ENCODE assay signal across 8 cellular contexts in genomic region chr1:245091818-245092637, GRCh38.
DNase-seq lines count a peak whose midpoint lies in the region; ATAC-seq and TF ChIP-seq lines count a peak whose summit lies in the region.

No MANE protein-coding gene starts in this region.

- H3K36me3 ChIP-seq in HCT116 (ENCODE audit: control insufficient read depth in 1 of 2, insufficient read depth in 2 of 2, low read length in 2 of 2) (no peaks in the 10 kb centered on the region), adrenal gland (replicated peaks in 1 of 2) (no peaks in the 10 kb centered on the region)

- H2AFZ ChIP-seq in HCT116 (ENCODE audit: low read depth, low read length, poor library complexity, severe bottlenecking), result peak overlapping the region; percentile 95

- CTCF ChIA-PET in HCT116 (lab: Charles Lee), result interaction anchor here (1.0 kb wide), 1 partner anchor 61 kb away, joined by 3 read pairs; no protein-coding TSS in a partner anchor

- H3K9ac ChIP-seq in HCT116 (ENCODE audit: low read length), result peak overlapping the region; percentile 43

- DNase-seq in A172 (ENCODE audit: low spot score) (peak; percentile 99), HCT116 (ENCODE audit: low read depth, low spot score) (peak; percentile 62), adrenal gland (peak; percentile 65 to 94 (median 90)), kidney glomerular epithelial cell (lab: John Stamatoyannopoulos, UW) (peak; percentile 88), activated gamma-delta T cell (lab: John Stamatoyannopoulos, UW) (no peak)
- DNase-seq in activated CD4-positive, CD25-positive, alpha-beta regulatory T cell treated with anti-CD3 and anti-CD28 coated beads, Interleukin-2, amount 50 U/mL, for 72 hours, result no peak

- intact Hi-C loops in HCT116 (cut with micrococcal nuclease), result no loop called here
- intact Hi-C loops in adrenal gland (cut with DNase I), result no loop called here

- H4K20me1 ChIP-seq in HCT116 (ENCODE audit: insufficient read depth), result no peaks in the 10 kb centered on the region

- H3K9me2 ChIP-seq in HCT116 (ENCODE audit: insufficient read depth), result no peaks in the 10 kb centered on the region

- H3K27ac ChIP-seq in HCT116 (ENCODE audit: low read depth, low read length) (peak overlapping the region; percentile 55), adrenal gland (peak overlapping the region in 4 of 5 donors; percentile 1 to 89 (median 74))

- RAD21 ChIA-PET in HCT116 (lab: Charles Lee; ENCODE audit: low non-redundant PET in 1 of 2, low total read pairs in 2 of 2, uncharacterized antibody in 2 of 2, unreplicated experiment in 2 of 2), result no interaction called here

- TF ChIP-seq RAD21 in HCT116 (IDR thresholded peaks at IDR 0.05; ENCODE audit: low read depth), result peak; percentile 28; the same call in 1 of the 2 replicates

- peak overlapping the region in 1 of 2 experiments; percentile 8; a peak in 2 of 4 replicates for H3K4me3 ChIP-seq in HCT116 (replicated peaks in 1 of 2; ENCODE audit: low read depth in 1 of 2, low read length in 2 of 2)
- H3K4me3 ChIP-seq in adrenal gland, result no peak overlapping the region

- TF ChIP-seq CTCF in HCT116 (IDR thresholded peaks at IDR 0.05 in 2 of 3, conservative IDR thresholded peaks at IDR 0.05 in 1 of 3; ENCODE audit: borderline replicate concordance in 1 of 3, insufficient read depth in 1 of 3, low read depth in 2 of 3, low read length in 2 of 3) (no peak), adrenal gland (IDR thresholded peaks at IDR 0.05) (no peak)

- TF ChIP-seq POLR2A in HCT116 (IDR thresholded peaks at IDR 0.05; ENCODE audit: borderline replicate concordance, extremely low read depth, insufficient read depth, insufficient read length) (no peak), adrenal gland (IDR thresholded peaks at IDR 0.05) (peak in 1 of 2 donors; percentile 59)

- peak overlapping the region; percentile 58 for H3K4me2 ChIP-seq in HCT116 (ENCODE audit: low read length)

- BruUV-seq in HCT116 (replicated peaks; lab: Mats Ljungman, UMichigan), result no TSS peak

- POLR2A ChIA-PET in HCT116 (lab: Charles Lee), result interaction anchor here (0.5 kb wide), 1 partner anchor 170 kb away, joined by 3 read pairs; no protein-coding TSS in a partner anchor

- H3K79me2 ChIP-seq in HCT116 (ENCODE audit: insufficient read depth, low read length), result no peaks in the 10 kb centered on the region

- H3K27me3 ChIP-seq in HCT116 (ENCODE audit: insufficient read depth, low read length), result no peaks in the 10 kb centered on the region
- no peaks in the 10 kb centered on the region for H3K27me3 ChIP-seq in adrenal gland

- 42 to 46% (median 44%) methylated on average over 11 to 12 of the region's 12 CpGs for WGBS in adrenal gland, 4 donors

- H3K9me3 ChIP-seq in HCT116 (ENCODE audit: control insufficient read depth in 1 of 2, insufficient read depth in 1 of 2, low read depth in 1 of 2, low read length in 2 of 2) (no peaks in the 10 kb centered on the region), adrenal gland (replicated peaks in 1 of 3) (no peaks in the 10 kb centered on the region)

- ATAC-seq in HCT116 (peak; percentile 99), GM21423 (IDR thresholded peaks at IDR 0.05; ENCODE audit: unreplicated experiment) (no peak), HG03108 (IDR thresholded peaks at IDR 0.05; ENCODE audit: unreplicated experiment) (no peak)

- peaks cover 12 to 23% of the 10 kb centered on the region in 2 experiments for H3K4me1 ChIP-seq in HCT116 (ENCODE audit: control insufficient read depth in 1 of 2, insufficient read depth in 2 of 2, low read length in 2 of 2)
- peaks cover 0 to 16% of the 10 kb centered on the region in 2 donors for H3K4me1 ChIP-seq in adrenal gland (replicated peaks in 1 of 2)

TF ChIP-seq in HCT116, 20 proteins besides CTCF, POLR2A, EP300 and RAD21:
- TF ChIP-seq EZH2 (IDR thresholded peaks at IDR 0.05), result no peak
- TF ChIP-seq FOSL1 (IDR thresholded peaks at IDR 0.05; ENCODE audit: low read depth), result peak; percentile 89
- TF ChIP-seq EZH2phosphoT487 (IDR thresholded peaks at IDR 0.05; ENCODE audit: borderline replicate concordance), result no peak
- TF ChIP-seq, protein P1, sequence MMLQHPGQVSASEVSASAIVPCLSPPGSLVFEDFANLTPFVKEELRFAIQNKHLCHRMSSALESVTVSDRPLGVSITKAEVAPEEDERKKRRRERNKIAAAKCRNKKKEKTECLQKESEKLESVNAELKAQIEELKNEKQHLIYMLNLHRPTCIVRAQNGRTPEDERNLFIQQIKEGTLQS (IDR thresholded peaks at IDR 0.05), result no peak
- TF ChIP-seq SRF (IDR thresholded peaks at IDR 0.05; ENCODE audit: low read depth), result peak; percentile 46
- TF ChIP-seq, protein P2, sequence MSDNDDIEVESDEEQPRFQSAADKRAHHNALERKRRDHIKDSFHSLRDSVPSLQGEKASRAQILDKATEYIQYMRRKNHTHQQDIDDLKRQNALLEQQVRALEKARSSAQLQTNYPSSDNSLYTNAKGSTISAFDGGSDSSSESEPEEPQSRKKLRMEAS (IDR thresholded peaks at IDR 0.05), result peak; percentile 70
- peak; percentile 93 for TF ChIP-seq CBX3 (IDR thresholded peaks at IDR 0.05; ENCODE audit: low read depth)
- TF ChIP-seq JUND (IDR thresholded peaks at IDR 0.05), result peak; percentile 92
- TF ChIP-seq SIN3A (IDR thresholded peaks at IDR 0.05; ENCODE audit: low read depth), result no peak
- TF ChIP-seq YY1 (IDR thresholded peaks at IDR 0.05; ENCODE audit: extremely low read depth, insufficient replicate concordance, low read depth, low read length), result peak; percentile 42
- TF ChIP-seq, protein P3, sequence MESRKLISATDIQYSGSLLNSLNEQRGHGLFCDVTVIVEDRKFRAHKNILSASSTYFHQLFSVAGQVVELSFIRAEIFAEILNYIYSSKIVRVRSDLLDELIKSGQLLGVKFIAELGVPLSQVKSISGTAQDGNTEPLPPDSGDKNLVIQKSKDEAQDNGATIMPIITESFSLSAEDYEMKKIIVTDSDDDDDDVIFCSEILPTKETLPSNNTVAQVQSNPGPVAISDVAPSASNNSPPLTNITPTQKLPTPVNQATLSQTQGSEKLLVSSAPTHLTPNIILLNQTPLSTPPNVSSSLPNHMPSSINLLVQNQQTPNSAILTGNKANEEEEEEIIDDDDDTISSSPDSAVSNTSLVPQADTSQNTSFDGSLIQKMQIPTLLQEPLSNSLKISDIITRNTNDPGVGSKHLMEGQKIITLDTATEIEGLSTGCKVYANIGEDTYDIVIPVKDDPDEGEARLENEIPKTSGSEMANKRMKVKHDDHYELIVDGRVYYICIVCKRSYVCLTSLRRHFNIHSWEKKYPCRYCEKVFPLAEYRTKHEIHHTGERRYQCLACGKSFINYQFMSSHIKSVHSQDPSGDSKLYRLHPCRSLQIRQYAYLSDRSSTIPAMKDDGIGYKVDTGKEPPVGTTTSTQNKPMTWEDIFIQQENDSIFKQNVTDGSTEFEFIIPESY (IDR thresholded peaks at IDR 0.05; ENCODE audit: extremely low read depth, insufficient replicate concordance, low read length), result no peak
- TF ChIP-seq, protein P4, sequence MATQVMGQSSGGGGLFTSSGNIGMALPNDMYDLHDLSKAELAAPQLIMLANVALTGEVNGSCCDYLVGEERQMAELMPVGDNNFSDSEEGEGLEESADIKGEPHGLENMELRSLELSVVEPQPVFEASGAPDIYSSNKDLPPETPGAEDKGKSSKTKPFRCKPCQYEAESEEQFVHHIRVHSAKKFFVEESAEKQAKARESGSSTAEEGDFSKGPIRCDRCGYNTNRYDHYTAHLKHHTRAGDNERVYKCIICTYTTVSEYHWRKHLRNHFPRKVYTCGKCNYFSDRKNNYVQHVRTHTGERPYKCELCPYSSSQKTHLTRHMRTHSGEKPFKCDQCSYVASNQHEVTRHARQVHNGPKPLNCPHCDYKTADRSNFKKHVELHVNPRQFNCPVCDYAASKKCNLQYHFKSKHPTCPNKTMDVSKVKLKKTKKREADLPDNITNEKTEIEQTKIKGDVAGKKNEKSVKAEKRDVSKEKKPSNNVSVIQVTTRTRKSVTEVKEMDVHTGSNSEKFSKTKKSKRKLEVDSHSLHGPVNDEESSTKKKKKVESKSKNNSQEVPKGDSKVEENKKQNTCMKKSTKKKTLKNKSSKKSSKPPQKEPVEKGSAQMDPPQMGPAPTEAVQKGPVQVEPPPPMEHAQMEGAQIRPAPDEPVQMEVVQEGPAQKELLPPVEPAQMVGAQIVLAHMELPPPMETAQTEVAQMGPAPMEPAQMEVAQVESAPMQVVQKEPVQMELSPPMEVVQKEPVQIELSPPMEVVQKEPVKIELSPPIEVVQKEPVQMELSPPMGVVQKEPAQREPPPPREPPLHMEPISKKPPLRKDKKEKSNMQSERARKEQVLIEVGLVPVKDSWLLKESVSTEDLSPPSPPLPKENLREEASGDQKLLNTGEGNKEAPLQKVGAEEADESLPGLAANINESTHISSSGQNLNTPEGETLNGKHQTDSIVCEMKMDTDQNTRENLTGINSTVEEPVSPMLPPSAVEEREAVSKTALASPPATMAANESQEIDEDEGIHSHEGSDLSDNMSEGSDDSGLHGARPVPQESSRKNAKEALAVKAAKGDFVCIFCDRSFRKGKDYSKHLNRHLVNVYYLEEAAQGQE (IDR thresholded peaks at IDR 0.05; ENCODE audit: low read depth), result no peak
- no peak for TF ChIP-seq ZFX (IDR thresholded peaks at IDR 0.05)
- TF ChIP-seq TCF7L2 (IDR thresholded peaks at IDR 0.05; ENCODE audit: borderline replicate concordance, extremely low read depth, insufficient read depth, insufficient read length), result peak; percentile 45
- TF ChIP-seq ZNF274 (IDR thresholded peaks at IDR 0.05; ENCODE audit: low read depth, low read length), result no peak
- peak; percentile 54 for TF ChIP-seq POLR2AphosphoS5 (IDR thresholded peaks at IDR 0.05; ENCODE audit: low read depth, low read length)
- no peak; the same call in 1 of the 2 replicates for TF ChIP-seq CEBPB (IDR thresholded peaks at IDR 0.05; ENCODE audit: low read depth)
- TF ChIP-seq ELF1 (IDR thresholded peaks at IDR 0.05; ENCODE audit: borderline replicate concordance, low read depth), result no peak
- peak; percentile 74 for TF ChIP-seq SP1 (IDR thresholded peaks at IDR 0.05; ENCODE audit: low read depth)
- no peak for TF ChIP-seq EGR1 (IDR thresholded peaks at IDR 0.05; ENCODE audit: low read depth)

Comparison
In these comparisons a context has a peak if more than half of its experiments do, and no peak if none do; other contexts are left out.
1. DNase-seq: peak in A172 (single experiment), HCT116 (single experiment), adrenal gland (7 of 7) and kidney glomerular epithelial cell (single experiment); none in activated CD4-positive, CD25-positive, alpha-beta regulatory T cell treated with anti-CD3 and anti-CD28 coated beads, Interleukin-2, amount 50 U/mL, for 72 hours (single experiment) and activated gamma-delta T cell (single experiment).